In genomic region chr18:75358928-75359327, GRCh38 we compare ENCODE assay signal across 1 cellular context.
TF ChIP-seq lines count a peak whose summit lies in the region.

No MANE protein-coding gene starts in this region.

TF ChIP-seq in WTC11, 78 proteins besides CTCF, POLR2A, EP300 and RAD21 (continued from another document):
- TF ChIP-seq, protein P1, sequence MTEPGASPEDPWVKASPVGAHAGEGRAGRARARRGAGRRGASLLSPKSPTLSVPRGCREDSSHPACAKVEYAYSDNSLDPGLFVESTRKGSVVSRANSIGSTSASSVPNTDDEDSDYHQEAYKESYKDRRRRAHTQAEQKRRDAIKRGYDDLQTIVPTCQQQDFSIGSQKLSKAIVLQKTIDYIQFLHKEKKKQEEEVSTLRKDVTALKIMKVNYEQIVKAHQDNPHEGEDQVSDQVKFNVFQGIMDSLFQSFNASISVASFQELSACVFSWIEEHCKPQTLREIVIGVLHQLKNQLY (CRISPR knock-in tag; IDR thresholded peaks at IDR 0.05) = no peak
